ENCODE assay signal across 9 cellular contexts in genomic region chr3:114380233-114380645, GRCh38.
A peak's percentile ranks its signal among the peaks of the same experiment; 100 is the strongest.
DNase-seq lines count a peak whose midpoint lies in the region; ATAC-seq and TF ChIP-seq lines count a peak whose summit lies in the region.
"Had no signal": no experiment of that assay in that cellular context is flagged by ENCODE, and none has a peak within 500 bp of the region (broad histone marks: within the 10 kb centered on the region; RNA-seq: fewer than 3 reads in every experiment).

No MANE protein-coding gene starts in this region.

- no peaks in the 10 kb centered on the region for H4K20me1 ChIP-seq in fibroblast of lung (ENCODE audit: control insufficient read depth, extremely low read depth, insufficient read depth, low read length)

- H3K9ac ChIP-seq in fibroblast of lung (ENCODE audit: insufficient read depth, low read length): no peak overlapping the region

- peak; percentile 68 for ATAC-seq in mucosa of descending colon

- H3K27me3 ChIP-seq in MG63: no peaks in the 10 kb centered on the region
- no peaks in the 10 kb centered on the region for H3K27me3 ChIP-seq in fibroblast of lung (ENCODE audit: control insufficient read depth, insufficient read depth, low read length)
- H3K27me3 ChIP-seq in tibial artery: no peaks in the 10 kb centered on the region

- H3K36me3 ChIP-seq in MG63 (peaks cover 8% of the 10 kb centered on the region), fibroblast of lung (ENCODE audit: control insufficient read depth, insufficient read depth, low read length) (no peaks in the 10 kb centered on the region), mucosa of descending colon (ENCODE audit: low read depth) (no peaks in the 10 kb centered on the region), tibial artery (peaks cover 0 to 9% (median 0%) of the 10 kb centered on the region in 3 donors)

- TF ChIP-seq CTCF in fibroblast of lung (conservative IDR thresholded peaks at IDR 0.05 in 1 of 2, IDR thresholded peaks at IDR 0.05 in 1 of 2; ENCODE audit: low read depth in 1 of 2, low read length in 2 of 2) (no peak), mucosa of descending colon (IDR thresholded peaks at IDR 0.05) (no peak), tibial artery (IDR thresholded peaks at IDR 0.05) (no peak)

- H3K4me2 ChIP-seq in fibroblast of lung (ENCODE audit: extremely low read depth, insufficient read depth, low read length): peak overlapping the region; percentile 7

- no peak overlapping the region for H3K4me3 ChIP-seq in MG63
- no peak overlapping the region for H3K4me3 ChIP-seq in fibroblast of lung (replicated peaks in 1 of 4; ENCODE audit: control extremely low read depth in 1 of 4, insufficient read depth in 1 of 4, low read depth in 3 of 4, low read length in 4 of 4)
- H3K4me3 ChIP-seq in mucosa of descending colon: no peak overlapping the region
- H3K4me3 ChIP-seq in tibial artery: no peak overlapping the region

- no peak overlapping the region for H2AFZ ChIP-seq in fibroblast of lung (ENCODE audit: low read length)

- no peaks in the 10 kb centered on the region for H3K79me2 ChIP-seq in fibroblast of lung (ENCODE audit: control insufficient read depth, insufficient read depth, low read length)

- intact Hi-C loops in mucosa of descending colon (cut with DNase I, micrococcal nuclease): no loop called here
- intact Hi-C loops in tibial artery (cut with DNase I; ENCODE audit: low total_unique reads): loop anchor here (5.0 to 10.0 kb wide), 3 partner anchors 245 to 1317 kb away; no protein-coding TSS in a partner anchor

- H3K27ac ChIP-seq in fibroblast of lung (ENCODE audit: insufficient read depth, low read length) (peak overlapping the region; percentile 39), tibial artery (peak overlapping the region in 1 of 2 donors; percentile 11)

- H3K4me1 ChIP-seq in fibroblast of lung (ENCODE audit: control insufficient read depth, extremely low read depth, insufficient read depth, low read length): peaks cover 24% of the 10 kb centered on the region
- no peaks in the 10 kb centered on the region for H3K4me1 ChIP-seq in mucosa of descending colon (ENCODE audit: low read depth)
- H3K4me1 ChIP-seq in tibial artery: peaks cover 0 to 31% (median 11%) of the 10 kb centered on the region in 4 donors

- peak; percentile 88 for DNase-seq in MG63
- DNase-seq in fibroblast of lung (ENCODE audit: low read depth in 2 of 2): peak; percentile 91 to 97
- peak; percentile 23 to 56 (median 35) for DNase-seq in mucosa of descending colon
- peak; percentile 44 to 65 for DNase-seq in tibial artery
- DNase-seq in NCI-H774 (lab: John Stamatoyannopoulos, UW): no peak
- no peak for DNase-seq in NCI-H69 (lab: John Stamatoyannopoulos, UW)
- DNase-seq in activated CD4-positive, alpha-beta T cell treated with anti-CD3 and anti-CD28 coated beads, Interleukin-2, amount 50 U/mL, for 48 hours: no peak
- DNase-seq in NCI-H510A (lab: John Stamatoyannopoulos, UW): no peak
- DNase-seq: NCI-H526 had no signal

- no peaks in the 10 kb centered on the region for H3K9me3 ChIP-seq in MG63
- no peaks in the 10 kb centered on the region for H3K9me3 ChIP-seq in fibroblast of lung (ENCODE audit: control insufficient read depth, insufficient read depth, low read depth, low read length)
- no peaks in the 10 kb centered on the region for H3K9me3 ChIP-seq in mucosa of descending colon
- H3K9me3 ChIP-seq in tibial artery: no peaks in the 10 kb centered on the region

Comparison
In these comparisons a context has a peak if more than half of its experiments do, and no peak if none do; other contexts are left out.
1. DNase-seq: peak in MG63 (single experiment), fibroblast of lung (2 of 2), mucosa of descending colon (3 of 3) and tibial artery (2 of 2); none in NCI-H774 (single experiment), NCI-H69 (single experiment), activated CD4-positive, alpha-beta T cell treated with anti-CD3 and anti-CD28 coated beads, Interleukin-2, amount 50 U/mL, for 48 hours (0 of 2) and NCI-H510A (single experiment).